ENCODE assay signal across 8 cellular contexts in genomic region chr7:108569381-108570145, GRCh38. TPM values are rescaled to one million over a fixed set of nuclear protein-coding genes. Genes with fewer than 3 reads are reported as not detected.
DNase-seq lines count a peak whose midpoint lies in the region; ATAC-seq and TF ChIP-seq lines count a peak whose summit lies in the region.

Gene DNAJB9, plus strand, starts transcription at chr7:108569874. Its CDS starts 1,853 bp downstream, at chr7:108571727.
Gene THAP5, minus strand, starts transcription at chr7:108569706. Its CDS starts 137 bp downstream, at chr7:108569569.

- intact Hi-C loops in activated CD4-positive, alpha-beta T cell treated with anti-CD3 and anti-CD28 coated beads, Interleukin-2, amount 10 ng/mL, durations not matched to agents 24 days and 14 days (cut with micrococcal nuclease), result loop anchor here (1.0 to 10.0 kb wide), 3 partner anchors 43 to 1007 kb away; partner anchors contain the start of genes CBLL1, COG5, DUS4L and PNPLA8

- DNase-seq in BJ (ENCODE audit: low read depth) (peak; percentile 97), NCI-H526 treated with DMSO at 0.1 percent for 48 hours (lab: John Stamatoyannopoulos, UW) (peak; percentile 99), coronary artery (ENCODE audit: low spot score) (peak; percentile 100)
- peak; percentile 100 for DNase-seq in activated CD4-positive, alpha-beta T cell treated with anti-CD3 and anti-CD28 coated beads, Interleukin-2, amount 10 ng/mL, durations not matched to agents 24 days and 14 days
- DNase-seq in stimulated activated CD4-positive, alpha-beta T cell treated with anti-CD3 and anti-CD28 coated beads, Interleukin-1b, Interleukin-23, amount 100 ng/mL, for 4 hours (ENCODE audit: low read depth in 2 of 2), result peak; percentile 94 to 97

- POLR2A ChIA-PET in BJ (lab: Charles Lee), result interaction anchor here (0.6 to 1.5 kb wide), 3 partner anchors 12 to 44 kb away, joined by 3 to 7 read pairs (median 4); partner anchors contain the start of gene PNPLA8

- no peaks in the 10 kb centered on the region for H3K27me3 Mint-ChIP-seq in activated CD4-positive, alpha-beta T cell treated with anti-CD3 and anti-CD28 coated beads, Interleukin-2, amount 10 ng/mL, durations not matched to agents 24 days and 14 days

- H3K4me3 Mint-ChIP-seq in activated CD4-positive, alpha-beta T cell treated with anti-CD3 and anti-CD28 coated beads, Interleukin-2, amount 10 ng/mL, durations not matched to agents 24 days and 14 days, result peak within 1 kb of the TSS; percentile 100

- H3K4me1 Mint-ChIP-seq in activated CD4-positive, alpha-beta T cell treated with anti-CD3 and anti-CD28 coated beads, Interleukin-2, amount 10 ng/mL, durations not matched to agents 24 days and 14 days, result peaks cover 39% of the 10 kb centered on the region

- CTCF ChIA-PET in BJ (lab: Yijun Ruan, JAX), result interaction anchor here (0.8 kb wide), 1 partner anchor 46 kb away, joined by 3 read pairs; no protein-coding TSS in a partner anchor

- ATAC-seq in GM19324 (IDR thresholded peaks at IDR 0.05; ENCODE audit: low FRiP score, unreplicated experiment) (peak; percentile 97), HG03469 (IDR thresholded peaks at IDR 0.05; ENCODE audit: unreplicated experiment) (peak; percentile 93)

- no peaks in the 10 kb centered on the region for H3K27me3 ChIP-seq in BJ (ENCODE audit: control insufficient read depth, insufficient read depth, low read length)
- H3K27me3 ChIP-seq in layer of hippocampus (ENCODE audit: control insufficient read depth, insufficient read depth, low read length), result no peaks in the 10 kb centered on the region

- H3K27ac ChIP-seq in coronary artery, result peak within 1 kb of the TSS; percentile 94 to 97
- H3K27ac ChIP-seq in layer of hippocampus (ENCODE audit: low read depth, low read length), result peak within 1 kb of the TSS; percentile 93

- H3K9me3 Mint-ChIP-seq in activated CD4-positive, alpha-beta T cell treated with anti-CD3 and anti-CD28 coated beads, Interleukin-2, amount 10 ng/mL, durations not matched to agents 24 days and 14 days, result peaks cover 6% of the 10 kb centered on the region

- peak within 1 kb of the TSS; percentile 100 for H3K27ac Mint-ChIP-seq in activated CD4-positive, alpha-beta T cell treated with anti-CD3 and anti-CD28 coated beads, Interleukin-2, amount 10 ng/mL, durations not matched to agents 24 days and 14 days

- no peak for TF ChIP-seq CTCF in BJ (IDR thresholded peaks at IDR 0.05; ENCODE audit: insufficient read depth, low read depth, low read length)
- TF ChIP-seq CTCF in coronary artery (IDR thresholded peaks at IDR 0.05), result no peak

- H3K4me3 ChIP-seq in BJ (ENCODE audit: low read depth, low read length), result peak within 1 kb of the TSS; percentile 94
- H3K4me3 ChIP-seq in coronary artery, result peak within 1 kb of the TSS; percentile 77

- no peaks in the 10 kb centered on the region for H3K36me3 ChIP-seq in BJ (ENCODE audit: control insufficient read depth, insufficient read depth, low read length)

- H3K36me3 Mint-ChIP-seq in activated CD4-positive, alpha-beta T cell treated with anti-CD3 and anti-CD28 coated beads, Interleukin-2, amount 10 ng/mL, durations not matched to agents 24 days and 14 days (ENCODE audit: low read depth), result peaks cover 49% of the 10 kb centered on the region

RNA-seq across cellular contexts. Expression of gene DNAJB9, which starts in this region (rescaled TPM):
- polyA plus RNA-seq in BJ (2011; rRNA removed), result 9.0 and 11.2 TPM in 2 replicates
- 1.6 and 2.2 TPM in 2 replicates for polyA minus RNA-seq in BJ (2011; rRNA and poly(A)+ RNA removed)
- 11.5 and 12.7 TPM in 2 replicates for total RNA-seq in activated CD4-positive, alpha-beta T cell treated with anti-CD3 and anti-CD28 coated beads, Interleukin-2, amount 10 ng/mL, durations not matched to agents 24 days and 14 days

RNA-seq across cellular contexts. Expression of gene THAP5, which starts in this region (rescaled TPM):
- polyA plus RNA-seq in BJ (2011; rRNA removed), result 4.9 and 10.1 TPM in 2 replicates
- 5.2 and 5.8 TPM in 2 replicates for polyA minus RNA-seq in BJ (2011; rRNA and poly(A)+ RNA removed)
- 35.6 TPM in 2 replicates for total RNA-seq in activated CD4-positive, alpha-beta T cell treated with anti-CD3 and anti-CD28 coated beads, Interleukin-2, amount 10 ng/mL, durations not matched to agents 24 days and 14 days

Comparison
In these comparisons a context has a peak if more than half of its experiments do, and no peak if none do; other contexts are left out.
1. Peak in every context shown above with its lines: DNase-seq, ATAC-seq, H3K4me3 ChIP-seq and H3K27ac ChIP-seq.